ENCODE assay signal across 1 cellular context in the genomic region with DNA sequence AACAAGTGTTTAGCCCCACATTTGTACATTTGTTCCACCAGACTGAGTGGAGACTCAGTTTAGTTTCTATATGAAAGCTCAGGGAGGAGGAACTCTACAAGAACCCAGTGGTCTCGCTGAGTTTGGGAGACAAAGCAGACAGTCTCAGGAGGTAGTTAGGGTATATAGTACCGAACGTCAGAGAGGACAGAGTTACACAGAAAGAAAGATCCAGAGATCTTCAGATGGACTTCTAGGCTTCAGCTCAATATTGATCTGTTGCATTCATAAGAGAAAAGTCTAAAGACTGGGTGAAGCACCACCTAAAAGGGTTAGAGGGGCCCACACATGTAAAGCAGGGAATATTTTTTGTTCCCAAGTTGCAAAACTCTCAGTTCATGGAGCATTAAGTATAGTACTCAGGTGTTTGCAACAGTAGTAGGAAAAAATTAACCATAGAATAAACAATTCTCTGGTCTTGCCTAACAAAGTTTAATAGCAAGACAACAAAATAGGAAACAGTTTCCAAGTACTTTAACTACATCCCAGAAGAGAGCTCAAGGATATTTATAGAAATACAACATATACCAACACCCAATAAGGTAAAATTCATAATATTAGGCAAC.
TF ChIP-seq lines count a peak whose summit lies in the region.

No MANE protein-coding gene starts in this region.

TF ChIP-seq in HepG2, 621 proteins besides CTCF, POLR2A, EP300 and RAD21 (continued from another document and continues in another):
- TF ChIP-seq KLF13 (CRISPR knock-in tag; IDR thresholded peaks at IDR 0.05) (no peak), KLF9 (CRISPR knock-in tag; IDR thresholded peaks at IDR 0.05; ENCODE audit: low read depth) (no peak), ZNF790 (CRISPR knock-in tag; IDR thresholded peaks at IDR 0.05; ENCODE audit: borderline replicate concordance) (no peak; the same call in 1 of the 2 replicates), NCOR1 (IDR thresholded peaks at IDR 0.05; ENCODE audit: borderline replicate concordance, low read length) (peak; percentile 89; the same call in 1 of the 2 replicates), ZNF431 (CRISPR knock-in tag; IDR thresholded peaks at IDR 0.05; ENCODE audit: borderline replicate concordance, low read depth) (no peak; the same call in 1 of the 2 replicates), ZNF430 (CRISPR knock-in tag; IDR thresholded peaks at IDR 0.05) (no peak), KLF11 (CRISPR knock-in tag; IDR thresholded peaks at IDR 0.05) (no peak), SIX4 (CRISPR knock-in tag; IDR thresholded peaks at IDR 0.05) (peak; percentile 76; the same call in 1 of the 2 replicates), ZNF460 (CRISPR knock-in tag; IDR thresholded peaks at IDR 0.05; ENCODE audit: borderline replicate concordance) (no peak), MIXL1 (CRISPR knock-in tag; IDR thresholded peaks at IDR 0.05) (0 out of 2 replicates have a peak, but pooled peaks have one; percentile 63), CBFB (CRISPR knock-in tag; IDR thresholded peaks at IDR 0.05) (no peak), SOX13 (IDR thresholded peaks at IDR 0.05) (peak; percentile 52; the same call in 1 of the 2 replicates), SOX13 (CRISPR knock-in tag; conservative IDR thresholded peaks at IDR 0.05 in 1 of 2, IDR thresholded peaks at IDR 0.05 in 1 of 2) (peak in 1 of 2 experiments; percentile 95; a peak in 2 of 4 replicates), ZNF792 (CRISPR knock-in tag; IDR thresholded peaks at IDR 0.05) (0 out of 2 replicates have a peak, but pooled peaks have one; percentile 55), NFE2L1 (CRISPR knock-in tag; IDR thresholded peaks at IDR 0.05; ENCODE audit: borderline replicate concordance) (no peak), HDAC2 (CRISPR knock-in tag; IDR thresholded peaks at IDR 0.05) (peak; percentile 84), GZF1 (CRISPR knock-in tag; IDR thresholded peaks at IDR 0.05) (no peak), TEAD3 (CRISPR knock-in tag; optimal IDR thresholded peaks at IDR 0.05; ENCODE audit: borderline replicate concordance) (peak; percentile 45), ATM (IDR thresholded peaks at IDR 0.05; ENCODE audit: borderline replicate concordance) (no peak), PHF20 (CRISPR knock-in tag; IDR thresholded peaks at IDR 0.05) (no peak), HNRNPK (IDR thresholded peaks at IDR 0.05; ENCODE audit: low read depth, low read length, poor library complexity, severe bottlenecking) (no peak), NFKB2 (CRISPR knock-in tag; IDR thresholded peaks at IDR 0.05; ENCODE audit: borderline replicate concordance) (no peak), ZNF121 (CRISPR knock-in tag; IDR thresholded peaks at IDR 0.05) (no peak), ZNF614 (CRISPR knock-in tag; IDR thresholded peaks at IDR 0.05; ENCODE audit: borderline replicate concordance) (peak; percentile 90; the same call in 1 of the 2 replicates), ZNF253 (CRISPR knock-in tag; IDR thresholded peaks at IDR 0.05; ENCODE audit: borderline replicate concordance) (no peak), NFATC3 (CRISPR knock-in tag; IDR thresholded peaks at IDR 0.05) (no peak), ZNF205 (CRISPR knock-in tag; IDR thresholded peaks at IDR 0.05) (0 out of 2 replicates have a peak, but pooled peaks have one; percentile 55), ZNF879 (CRISPR knock-in tag; IDR thresholded peaks at IDR 0.05) (no peak), NFYC (CRISPR knock-in tag; IDR thresholded peaks at IDR 0.05) (no peak), GFI1 (CRISPR knock-in tag; IDR thresholded peaks at IDR 0.05; ENCODE audit: borderline replicate concordance) (peak; percentile 87; the same call in 1 of the 2 replicates), RELA (CRISPR knock-in tag; IDR thresholded peaks at IDR 0.05) (peak; percentile 81; the same call in 1 of the 2 replicates), ZNF296 (CRISPR knock-in tag; conservative IDR thresholded peaks at IDR 0.05) (no peak), RFX1 (IDR thresholded peaks at IDR 0.05) (no peak), GATAD1 (CRISPR knock-in tag; IDR thresholded peaks at IDR 0.05) (no peak), ZNF496 (CRISPR knock-in tag; IDR thresholded peaks at IDR 0.05; ENCODE audit: insufficient replicate concordance) (no peak), ZNF607 (CRISPR knock-in tag; IDR thresholded peaks at IDR 0.05; ENCODE audit: borderline replicate concordance) (no peak; the same call in 1 of the 2 replicates), SUZ12 (IDR thresholded peaks at IDR 0.05; ENCODE audit: low read depth, low read length) (no peak), ZNF138 (CRISPR knock-in tag; IDR thresholded peaks at IDR 0.05; ENCODE audit: low read depth) (no peak), PHF21A (CRISPR knock-in tag; IDR thresholded peaks at IDR 0.05) (peak; percentile 83; the same call in 1 of the 2 replicates), DMAP1 (CRISPR knock-in tag; IDR thresholded peaks at IDR 0.05) (no peak), NCOA5 (CRISPR knock-in tag; IDR thresholded peaks at IDR 0.05) (no peak), HOXD1 (CRISPR knock-in tag; IDR thresholded peaks at IDR 0.05) (no peak), SRSF9 (IDR thresholded peaks at IDR 0.05; ENCODE audit: borderline replicate concordance, insufficient read depth, low read depth, low read length, poor library complexity, severe bottlenecking) (no peak), RORA (CRISPR knock-in tag; IDR thresholded peaks at IDR 0.05) (no peak; the same call in 1 of the 2 replicates), ZNF468 (CRISPR knock-in tag; IDR thresholded peaks at IDR 0.05) (no peak)
- TF ChIP-seq, protein P1, sequence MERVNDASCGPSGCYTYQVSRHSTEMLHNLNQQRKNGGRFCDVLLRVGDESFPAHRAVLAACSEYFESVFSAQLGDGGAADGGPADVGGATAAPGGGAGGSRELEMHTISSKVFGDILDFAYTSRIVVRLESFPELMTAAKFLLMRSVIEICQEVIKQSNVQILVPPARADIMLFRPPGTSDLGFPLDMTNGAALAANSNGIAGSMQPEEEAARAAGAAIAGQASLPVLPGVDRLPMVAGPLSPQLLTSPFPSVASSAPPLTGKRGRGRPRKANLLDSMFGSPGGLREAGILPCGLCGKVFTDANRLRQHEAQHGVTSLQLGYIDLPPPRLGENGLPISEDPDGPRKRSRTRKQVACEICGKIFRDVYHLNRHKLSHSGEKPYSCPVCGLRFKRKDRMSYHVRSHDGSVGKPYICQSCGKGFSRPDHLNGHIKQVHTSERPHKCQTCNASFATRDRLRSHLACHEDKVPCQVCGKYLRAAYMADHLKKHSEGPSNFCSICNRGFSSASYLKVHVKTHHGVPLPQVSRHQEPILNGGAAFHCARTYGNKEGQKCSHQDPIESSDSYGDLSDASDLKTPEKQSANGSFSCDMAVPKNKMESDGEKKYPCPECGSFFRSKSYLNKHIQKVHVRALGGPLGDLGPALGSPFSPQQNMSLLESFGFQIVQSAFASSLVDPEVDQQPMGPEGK (CRISPR knock-in tag; IDR thresholded peaks at IDR 0.05): peak; percentile 70
- TF ChIP-seq, protein P2, sequence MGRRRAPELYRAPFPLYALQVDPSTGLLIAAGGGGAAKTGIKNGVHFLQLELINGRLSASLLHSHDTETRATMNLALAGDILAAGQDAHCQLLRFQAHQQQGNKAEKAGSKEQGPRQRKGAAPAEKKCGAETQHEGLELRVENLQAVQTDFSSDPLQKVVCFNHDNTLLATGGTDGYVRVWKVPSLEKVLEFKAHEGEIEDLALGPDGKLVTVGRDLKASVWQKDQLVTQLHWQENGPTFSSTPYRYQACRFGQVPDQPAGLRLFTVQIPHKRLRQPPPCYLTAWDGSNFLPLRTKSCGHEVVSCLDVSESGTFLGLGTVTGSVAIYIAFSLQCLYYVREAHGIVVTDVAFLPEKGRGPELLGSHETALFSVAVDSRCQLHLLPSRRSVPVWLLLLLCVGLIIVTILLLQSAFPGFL (CRISPR knock-in tag; IDR thresholded peaks at IDR 0.05): no peak
- TF ChIP-seq, protein P3, sequence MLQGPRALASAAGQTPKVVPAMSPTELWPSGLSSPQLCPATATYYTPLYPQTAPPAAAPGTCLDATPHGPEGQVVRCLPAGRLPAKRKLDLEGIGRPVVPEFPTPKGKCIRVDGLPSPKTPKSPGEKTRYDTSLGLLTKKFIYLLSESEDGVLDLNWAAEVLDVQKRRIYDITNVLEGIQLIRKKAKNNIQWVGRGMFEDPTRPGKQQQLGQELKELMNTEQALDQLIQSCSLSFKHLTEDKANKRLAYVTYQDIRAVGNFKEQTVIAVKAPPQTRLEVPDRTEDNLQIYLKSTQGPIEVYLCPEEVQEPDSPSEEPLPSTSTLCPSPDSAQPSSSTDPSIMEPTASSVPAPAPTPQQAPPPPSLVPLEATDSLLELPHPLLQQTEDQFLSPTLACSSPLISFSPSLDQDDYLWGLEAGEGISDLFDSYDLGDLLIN (CRISPR knock-in tag; IDR thresholded peaks at IDR 0.05; ENCODE audit: borderline replicate concordance): no peak
- TF ChIP-seq, protein P4, sequence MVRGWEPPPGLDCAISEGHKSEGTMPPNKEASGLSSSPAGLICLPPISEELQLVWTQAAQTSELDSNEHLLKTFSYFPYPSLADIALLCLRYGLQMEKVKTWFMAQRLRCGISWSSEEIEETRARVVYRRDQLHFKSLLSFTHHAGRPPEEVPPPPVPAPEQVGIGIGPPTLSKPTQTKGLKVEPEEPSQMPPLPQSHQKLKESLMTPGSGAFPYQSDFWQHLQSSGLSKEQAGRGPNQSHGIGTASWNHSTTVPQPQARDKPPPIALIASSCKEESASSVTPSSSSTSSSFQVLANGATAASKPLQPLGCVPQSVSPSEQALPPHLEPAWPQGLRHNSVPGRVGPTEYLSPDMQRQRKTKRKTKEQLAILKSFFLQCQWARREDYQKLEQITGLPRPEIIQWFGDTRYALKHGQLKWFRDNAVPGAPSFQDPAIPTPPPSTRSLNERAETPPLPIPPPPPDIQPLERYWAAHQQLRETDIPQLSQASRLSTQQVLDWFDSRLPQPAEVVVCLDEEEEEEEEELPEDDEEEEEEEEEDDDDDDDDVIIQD (CRISPR knock-in tag; IDR thresholded peaks at IDR 0.05; ENCODE audit: low read depth): peak; percentile 72; the same call in 1 of the 2 replicates
- TF ChIP-seq, protein P5, sequence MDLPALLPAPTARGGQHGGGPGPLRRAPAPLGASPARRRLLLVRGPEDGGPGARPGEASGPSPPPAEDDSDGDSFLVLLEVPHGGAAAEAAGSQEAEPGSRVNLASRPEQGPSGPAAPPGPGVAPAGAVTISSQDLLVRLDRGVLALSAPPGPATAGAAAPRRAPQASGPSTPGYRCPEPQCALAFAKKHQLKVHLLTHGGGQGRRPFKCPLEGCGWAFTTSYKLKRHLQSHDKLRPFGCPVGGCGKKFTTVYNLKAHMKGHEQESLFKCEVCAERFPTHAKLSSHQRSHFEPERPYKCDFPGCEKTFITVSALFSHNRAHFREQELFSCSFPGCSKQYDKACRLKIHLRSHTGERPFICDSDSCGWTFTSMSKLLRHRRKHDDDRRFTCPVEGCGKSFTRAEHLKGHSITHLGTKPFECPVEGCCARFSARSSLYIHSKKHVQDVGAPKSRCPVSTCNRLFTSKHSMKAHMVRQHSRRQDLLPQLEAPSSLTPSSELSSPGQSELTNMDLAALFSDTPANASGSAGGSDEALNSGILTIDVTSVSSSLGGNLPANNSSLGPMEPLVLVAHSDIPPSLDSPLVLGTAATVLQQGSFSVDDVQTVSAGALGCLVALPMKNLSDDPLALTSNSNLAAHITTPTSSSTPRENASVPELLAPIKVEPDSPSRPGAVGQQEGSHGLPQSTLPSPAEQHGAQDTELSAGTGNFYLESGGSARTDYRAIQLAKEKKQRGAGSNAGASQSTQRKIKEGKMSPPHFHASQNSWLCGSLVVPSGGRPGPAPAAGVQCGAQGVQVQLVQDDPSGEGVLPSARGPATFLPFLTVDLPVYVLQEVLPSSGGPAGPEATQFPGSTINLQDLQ (CRISPR knock-in tag; IDR thresholded peaks at IDR 0.05): no peak
- TF ChIP-seq, protein P6, sequence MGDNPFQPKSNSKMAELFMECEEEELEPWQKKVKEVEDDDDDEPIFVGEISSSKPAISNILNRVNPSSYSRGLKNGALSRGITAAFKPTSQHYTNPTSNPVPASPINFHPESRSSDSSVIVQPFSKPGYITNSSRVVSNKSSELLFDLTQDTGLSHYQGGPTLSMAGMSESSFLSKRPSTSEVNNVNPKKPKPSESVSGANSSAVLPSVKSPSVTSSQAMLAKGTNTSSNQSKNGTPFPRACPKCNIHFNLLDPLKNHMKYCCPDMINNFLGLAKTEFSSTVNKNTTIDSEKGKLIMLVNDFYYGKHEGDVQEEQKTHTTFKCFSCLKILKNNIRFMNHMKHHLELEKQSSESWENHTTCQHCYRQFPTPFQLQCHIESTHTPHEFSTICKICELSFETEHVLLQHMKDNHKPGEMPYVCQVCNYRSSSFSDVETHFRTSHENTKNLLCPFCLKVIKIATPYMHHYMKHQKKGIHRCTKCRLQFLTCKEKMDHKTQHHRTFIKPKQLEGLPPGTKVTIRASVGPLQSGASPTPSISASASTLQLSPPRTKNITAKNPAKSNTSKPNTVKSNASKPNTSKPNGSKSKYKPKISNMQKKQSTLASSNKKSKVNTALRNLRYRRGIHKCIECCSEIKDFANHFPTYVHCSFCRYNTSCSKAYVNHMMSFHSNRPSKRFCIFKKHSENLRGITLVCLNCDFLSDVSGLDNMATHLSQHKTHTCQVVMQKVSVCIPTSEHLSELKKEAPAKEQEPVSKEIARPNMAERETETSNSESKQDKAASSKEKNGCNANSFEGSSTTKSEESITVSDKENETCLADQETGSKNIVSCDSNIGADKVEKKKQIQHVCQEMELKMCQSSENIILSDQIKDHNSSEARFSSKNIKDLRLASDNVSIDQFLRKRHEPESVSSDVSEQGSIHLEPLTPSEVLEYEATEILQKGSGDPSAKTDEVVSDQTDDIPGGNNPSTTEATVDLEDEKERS (CRISPR knock-in tag; IDR thresholded peaks at IDR 0.05): no peak
- TF ChIP-seq, protein P7, sequence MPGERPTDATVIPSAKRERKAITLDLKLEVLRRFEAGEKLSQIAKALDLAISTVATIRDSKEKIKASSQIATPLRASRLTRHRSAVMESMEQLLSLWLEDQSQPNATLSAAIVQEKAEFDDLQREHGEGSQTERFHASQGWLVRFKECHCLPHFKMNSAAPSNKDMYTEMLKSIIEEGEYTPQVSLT (CRISPR knock-in tag; IDR thresholded peaks at IDR 0.05; ENCODE audit: borderline replicate concordance, low read depth): no peak
